14 cellular contexts compared by ENCODE assay signal in genomic region chr1:168452329-168452728, GRCh38.
DNase-seq lines count a peak whose midpoint lies in the region; ATAC-seq and TF ChIP-seq lines count a peak whose summit lies in the region.
"Had no signal": no experiment of that assay in that cellular context is flagged by ENCODE, and none has a peak within 500 bp of the region (broad histone marks: within the 10 kb centered on the region; RNA-seq: fewer than 3 reads in every experiment).

No MANE protein-coding gene starts in this region.

- no peak overlapping the region for H3K18ac ChIP-seq in mesendoderm (ENCODE audit: low read length)

- no peak overlapping the region for H3K4me2 ChIP-seq in mesendoderm (ENCODE audit: low read length)

- no peak overlapping the region for H3K4me3 ChIP-seq in mesendoderm (ENCODE audit: low read length)
- H3K4me3 ChIP-seq: gastroesophageal sphincter, tibial artery had no signal

- H3K9me3 Mint-ChIP-seq in activated naive CD8-positive, alpha-beta T cell treated with anti-CD3 and anti-CD28 coated beads, Interleukin-2, amount 50 U/mL, for 24 hours = peaks cover 5% of the 10 kb centered on the region
- H3K9me3 Mint-ChIP-seq in activated T-helper 17 cell treated with anti-CD3 and anti-CD28 coated beads, Interleukin-2, amount 50 U/mL, for 72 hours = peaks cover 7% of the 10 kb centered on the region

- no peak overlapping the region for H4K8ac ChIP-seq in mesendoderm (ENCODE audit: low read depth, low read length)

- no peak overlapping the region for H2BK5ac ChIP-seq in mesendoderm (ENCODE audit: low read length)

- no peak overlapping the region for H2BK120ac ChIP-seq in mesendoderm (ENCODE audit: low read depth, low read length)

- H3K23ac ChIP-seq in mesendoderm (ENCODE audit: low read length) = no peak overlapping the region

- DNase-seq in GM10248 (ENCODE audit: extremely low spot score) (no peak), mesendoderm (peak; percentile 37), T-helper 2 cell (no peak)
- no peak for DNase-seq in activated naive CD8-positive, alpha-beta T cell treated with anti-CD3 and anti-CD28 coated beads, Interleukin-2, amount 50 U/mL, for 24 hours
- DNase-seq: COR-L47; KG1; NCI-H2081 treated with DMSO at 0.1 percent for 48 hours; stimulated activated CD4-positive, alpha-beta T cell treated with anti-CD3 and anti-CD28 coated beads, Interleukin-12 subunit alpha, Interleukin-12 subunit beta, amount 100 ng/mL, for 4 hours; tibial artery had no signal

- no peaks in the 10 kb centered on the region for H3K79me2 ChIP-seq in mesendoderm (ENCODE audit: control insufficient read depth, insufficient read depth, low read length)

- no peak for ATAC-seq in activated naive CD8-positive, alpha-beta T cell treated with anti-CD3 and anti-CD28 coated beads, Interleukin-2, amount 50 U/mL, for 24 hours
- ATAC-seq in HG02970 (IDR thresholded peaks at IDR 0.05; ENCODE audit: low FRiP score, unreplicated experiment) (no peak), HG02588 (IDR thresholded peaks at IDR 0.05; ENCODE audit: unreplicated experiment) (no peak)
- ATAC-seq in activated T-helper 17 cell treated with anti-CD3 and anti-CD28 coated beads, Interleukin-2, amount 50 U/mL, for 72 hours (replicated peaks) = no peak
- ATAC-seq: gastroesophageal sphincter had no signal

- peak; percentile 20; the same call in 1 of the 2 replicates for TF ChIP-seq RAD21 in Ishikawa (IDR thresholded peaks at IDR 0.05; ENCODE audit: low read depth)

- H2AK5ac ChIP-seq in mesendoderm (ENCODE audit: low read length) = no peak overlapping the region

- no peak for TF ChIP-seq EP300 in Ishikawa (IDR thresholded peaks at IDR 0.05; ENCODE audit: borderline replicate concordance)

- H3K79me1 ChIP-seq in mesendoderm (ENCODE audit: low read length) = no peaks in the 10 kb centered on the region

- CTCF ChIA-PET in GM10248 (lab: Yijun Ruan, JAX) = interaction anchor here (1.4 to 5.4 kb wide), 4 partner anchors 9 to 123 kb away, joined by 3 to 29 read pairs (median 4); no protein-coding TSS in a partner anchor

- H3K4me1 Mint-ChIP-seq in activated naive CD8-positive, alpha-beta T cell treated with anti-CD3 and anti-CD28 coated beads, Interleukin-2, amount 50 U/mL, for 24 hours = peaks cover 33% of the 10 kb centered on the region
- peaks cover 3% of the 10 kb centered on the region for H3K4me1 Mint-ChIP-seq in activated T-helper 17 cell treated with anti-CD3 and anti-CD28 coated beads, Interleukin-2, amount 50 U/mL, for 72 hours

- H3K36me3 ChIP-seq in mesendoderm (ENCODE audit: control insufficient read depth, insufficient read depth, low read length) = no peaks in the 10 kb centered on the region
- H3K36me3 ChIP-seq: gastroesophageal sphincter, tibial artery had no signal

- no peak overlapping the region for H4K5ac ChIP-seq in mesendoderm (ENCODE audit: low read length)

- no CpG with 5 or more reads among the region's 1 CpG for WGBS in mesendoderm (ENCODE audit: extremely low coverage, insufficient coverage, low lambda C conversion rate)

- H3K4ac ChIP-seq in mesendoderm (ENCODE audit: low read depth, low read length) = no peak overlapping the region

- H3K27ac Mint-ChIP-seq in activated naive CD8-positive, alpha-beta T cell treated with anti-CD3 and anti-CD28 coated beads, Interleukin-2, amount 50 U/mL, for 24 hours = peak overlapping the region; percentile 6
- H3K27ac Mint-ChIP-seq in activated T-helper 17 cell treated with anti-CD3 and anti-CD28 coated beads, Interleukin-2, amount 50 U/mL, for 72 hours = no peak overlapping the region

- H3K9ac ChIP-seq in mesendoderm (ENCODE audit: low read length) = no peak overlapping the region

- H3K27ac ChIP-seq in mesendoderm (ENCODE audit: low read depth, low read length) = no peak overlapping the region
- H3K27ac ChIP-seq: gastroesophageal sphincter, tibial artery had no signal

- no peaks in the 10 kb centered on the region for H3K27me3 ChIP-seq in mesendoderm (ENCODE audit: insufficient read depth, low read length, poor library complexity)
- H3K27me3 ChIP-seq: gastroesophageal sphincter, tibial artery had no signal

- peak; percentile 19 for TF ChIP-seq CTCF in GM10248 (IDR thresholded peaks at IDR 0.05; ENCODE audit: control extremely low read depth, extremely low read depth, low read depth, missing control alignments)

- no peak overlapping the region for H3K4me3 Mint-ChIP-seq in activated naive CD8-positive, alpha-beta T cell treated with anti-CD3 and anti-CD28 coated beads, Interleukin-2, amount 50 U/mL, for 24 hours
- H3K4me3 Mint-ChIP-seq in activated T-helper 17 cell treated with anti-CD3 and anti-CD28 coated beads, Interleukin-2, amount 50 U/mL, for 72 hours = no peak overlapping the region

- H3K4me1 ChIP-seq in mesendoderm (ENCODE audit: control insufficient read depth, low read depth, low read length) = no peaks in the 10 kb centered on the region
- H3K4me1 ChIP-seq: gastroesophageal sphincter, tibial artery had no signal

- no peaks in the 10 kb centered on the region for H3K27me3 Mint-ChIP-seq in activated naive CD8-positive, alpha-beta T cell treated with anti-CD3 and anti-CD28 coated beads, Interleukin-2, amount 50 U/mL, for 24 hours
- H3K27me3 Mint-ChIP-seq in activated T-helper 17 cell treated with anti-CD3 and anti-CD28 coated beads, Interleukin-2, amount 50 U/mL, for 72 hours = no peaks in the 10 kb centered on the region

- H2BK15ac ChIP-seq in mesendoderm (replicated peaks; ENCODE audit: low read depth) = no peak overlapping the region

- no peaks in the 10 kb centered on the region for H3K36me3 Mint-ChIP-seq in activated naive CD8-positive, alpha-beta T cell treated with anti-CD3 and anti-CD28 coated beads, Interleukin-2, amount 50 U/mL, for 24 hours (ENCODE audit: low read depth)
- H3K36me3 Mint-ChIP-seq in activated T-helper 17 cell treated with anti-CD3 and anti-CD28 coated beads, Interleukin-2, amount 50 U/mL, for 72 hours (ENCODE audit: low read depth) = no peaks in the 10 kb centered on the region

- POLR2A ChIA-PET in GM10248 (lab: Yijun Ruan, JAX) = no interaction called here

- no peak overlapping the region for H3K56ac ChIP-seq in mesendoderm (ENCODE audit: low read length)

TF ChIP-seq in Ishikawa, 13 proteins besides CTCF, POLR2A, EP300 and RAD21:
- TF ChIP-seq YY1 (IDR thresholded peaks at IDR 0.05; ENCODE audit: low read depth) (no peak), CREB1 (IDR thresholded peaks at IDR 0.05; ENCODE audit: low read depth) (no peak), ZBTB7A (IDR thresholded peaks at IDR 0.05; ENCODE audit: low read depth) (no peak), TCF12 (IDR thresholded peaks at IDR 0.05; ENCODE audit: low read depth) (no peak), CEBPB (IDR thresholded peaks at IDR 0.05) (no peak)
TF ChIP-seq in Ishikawa: peak in this region for 0.
